ENCODE assay signal across 22 cellular contexts in the genomic region with DNA sequence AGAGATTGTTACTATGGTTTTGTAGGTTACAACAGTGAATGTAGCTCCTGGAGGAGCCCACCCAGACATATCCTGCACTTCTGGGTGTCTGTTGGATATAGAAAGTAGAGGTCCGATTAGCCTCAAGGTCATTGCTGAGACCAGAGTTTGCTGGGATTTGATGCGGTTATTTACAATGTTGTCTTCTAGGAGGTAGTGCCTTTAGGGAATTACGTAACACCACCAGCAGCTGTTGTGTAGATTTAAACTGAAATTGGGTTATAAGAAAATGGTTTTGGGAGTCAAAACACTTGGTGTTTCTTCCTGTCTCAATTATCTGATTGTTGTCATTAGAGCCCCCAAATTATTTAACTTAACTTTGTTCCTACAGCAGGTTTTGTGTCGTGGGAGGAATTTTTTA.
"Had no signal": no experiment of that assay in that cellular context is flagged by ENCODE, and none has a peak within 500 bp of the region (broad histone marks: within the 10 kb centered on the region; RNA-seq: fewer than 3 reads in every experiment).

No MANE protein-coding gene starts in this region.

- H2AFZ ChIP-seq: parathyroid adenoma had no signal

- H3K9me3 ChIP-seq: heart left ventricle, psoas muscle, spleen, testis, tibial nerve, upper lobe of right lung had no signal

- H3K27ac ChIP-seq: dorsolateral prefrontal cortex, heart left ventricle, parathyroid adenoma, spleen, testis, tibial nerve, upper lobe of right lung had no signal

- H3K36me3 ChIP-seq: heart left ventricle, spleen, tibial nerve, upper lobe of right lung had no signal

- H3K4me3 ChIP-seq: dorsolateral prefrontal cortex, heart left ventricle, psoas muscle, spleen, testis, tibial nerve, upper lobe of right lung had no signal

- H3K4me1 ChIP-seq: heart left ventricle, parathyroid adenoma, spleen, testis, upper lobe of right lung had no signal

- H3K9ac ChIP-seq: parathyroid adenoma had no signal

- ATAC-seq: naive thymus-derived CD4-positive, alpha-beta T cell; sciatic nerve; stimulated activated naive B cell treated with anti-CD40 and anti-IgM and Interleukin-4, amounts not matched to agents 10 μg/mL and 1 μg/mL and 100 μg/mL, for 72 hours; stimulated activated naive CD8-positive, alpha-beta T cell treated with anti-CD3 and anti-CD28 coated beads, Interleukin-15, amount 100 ng/mL, for 72 hours; upper lobe of right lung had no signal

- FAIRE-seq: frontal cortex had no signal

- DNase-seq: cortex of kidney; dorsolateral prefrontal cortex; effector CD8-positive, alpha-beta T cell; heart left ventricle; hippocampal formation; mesendoderm; naive thymus-derived CD4-positive, alpha-beta T cell; nephron progenitor cell; psoas muscle; retina; spleen; stimulated activated CD4-positive, alpha-beta T cell treated with anti-CD3 and anti-CD28 coated beads, Interleukin-15, amount 100 ng/mL, for 24 hours; stimulated activated CD4-positive, alpha-beta T cell treated with anti-CD3 and anti-CD28 coated beads, Interleukin-1b, Interleukin-23, amount 100 ng/mL, for 48 hours; stimulated activated CD4-positive, alpha-beta T cell treated with anti-CD3 and anti-CD28 coated beads, Interleukin-4, amount 100 ng/mL, for 24 hours; stimulated activated naive B cell treated with anti-CD40 and anti-IgM and Interleukin-4, amounts not matched to agents 10 μg/mL and 1 μg/mL and 100 μg/mL, for 72 hours; stimulated activated naive CD8-positive, alpha-beta T cell treated with anti-CD3 and anti-CD28 coated beads, Interleukin-15, amount 100 ng/mL, for 72 hours; testis; upper lobe of right lung had no signal

- H3K27me3 ChIP-seq: dorsolateral prefrontal cortex, heart left ventricle, spleen, testis, tibial nerve, upper lobe of right lung had no signal
